Comparison of ENCODE assay signal across 8 cellular contexts in the genomic region with DNA sequence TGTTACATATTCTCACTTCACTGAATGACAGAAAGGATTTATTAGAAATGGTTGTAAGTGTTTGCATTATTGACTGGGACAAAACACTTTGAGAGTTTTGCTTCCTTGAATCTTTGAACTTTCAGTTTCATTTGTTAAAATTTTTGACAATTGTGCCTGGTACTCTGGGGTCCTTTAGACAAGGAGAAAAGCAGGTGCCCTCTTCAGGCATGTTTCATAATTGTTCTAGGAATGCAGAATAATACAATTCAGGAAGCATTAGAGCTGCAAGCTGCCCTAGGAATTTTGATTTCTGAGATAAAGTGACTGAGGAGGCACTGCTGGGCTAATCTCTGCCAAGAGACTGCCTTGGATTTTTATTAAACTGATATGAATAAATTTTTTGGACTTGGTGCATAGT. TPM values are rescaled to one million over a fixed set of nuclear protein-coding genes. Genes with fewer than 3 reads are reported as not detected.
DNase-seq lines count a peak whose midpoint lies in the region; ATAC-seq and TF ChIP-seq lines count a peak whose summit lies in the region.

No MANE protein-coding gene starts in this region.

- intact Hi-C loops in OCI-LY7 (cut with micrococcal nuclease; ENCODE audit: unreplicated experiment) (loop anchor here (1.0 kb wide), 2 partner anchors 88 to 110 kb away; no protein-coding TSS in a partner anchor), dorsolateral prefrontal cortex (cut with DNase I) (no loop called here), posterior vena cava (cut with DNase I) (no loop called here)

- H3K27ac Mint-ChIP-seq in natural killer cell treated with Interleukin-12 subunit alpha and Interleukin-12 subunit beta and Interleukin-15 and Interleukin-18, amount 100 ng/mL, for 72 hours, result peak overlapping the region; percentile 15 to 77

- CTCF ChIA-PET in OCI-LY7 (lab: Charles Lee; ENCODE audit: unreplicated experiment), result no interaction called here

- no peaks in the 10 kb centered on the region for H3K27me3 Mint-ChIP-seq in natural killer cell treated with Interleukin-12 subunit alpha and Interleukin-12 subunit beta and Interleukin-15 and Interleukin-18, amount 100 ng/mL, for 72 hours

- H3K4me1 Mint-ChIP-seq in natural killer cell treated with Interleukin-12 subunit alpha and Interleukin-12 subunit beta and Interleukin-15 and Interleukin-18, amount 100 ng/mL, for 72 hours (ENCODE audit: low read depth in 2 of 2), result peaks cover 37 to 57% of the 10 kb centered on the region in 2 donors

- no peaks in the 10 kb centered on the region for H3K9me2 ChIP-seq in OCI-LY7 (ENCODE audit: insufficient read depth, low read length)

- H3K4me3 Mint-ChIP-seq in natural killer cell treated with Interleukin-12 subunit alpha and Interleukin-12 subunit beta and Interleukin-15 and Interleukin-18, amount 100 ng/mL, for 72 hours, result no peak overlapping the region

- H3K9me3 Mint-ChIP-seq in natural killer cell treated with Interleukin-12 subunit alpha and Interleukin-12 subunit beta and Interleukin-15 and Interleukin-18, amount 100 ng/mL, for 72 hours, result no peaks in the 10 kb centered on the region

- no TSS peak for BruUV-seq in OCI-LY7 (replicated peaks; lab: Mats Ljungman, UMichigan)

- H3K4me3 ChIP-seq in OCI-LY7 (ENCODE audit: low read depth, low read length, poor library complexity, severe bottlenecking) (no peak overlapping the region), dorsolateral prefrontal cortex (peak overlapping the region in 1 of 59 donors; percentile 25)

- H3K36me3 Mint-ChIP-seq in natural killer cell treated with Interleukin-12 subunit alpha and Interleukin-12 subunit beta and Interleukin-15 and Interleukin-18, amount 100 ng/mL, for 72 hours, result peaks cover 24% of the 10 kb centered on the region

- peak; percentile 81 for TF ChIP-seq CTCF in OCI-LY7 (conservative IDR thresholded peaks at IDR 0.05; ENCODE audit: low read length)
- peak in 47 of 56 donors; percentile 11 to 64 (median 38) for TF ChIP-seq CTCF in dorsolateral prefrontal cortex (IDR thresholded peaks at IDR 0.05 in 54 of 56, conservative IDR thresholded peaks at IDR 0.05 in 2 of 56; ENCODE audit: low read depth in 1 of 56, partially characterized antibody in 56 of 56)

- ATAC-seq in natural killer cell treated with Interleukin-12 subunit alpha and Interleukin-12 subunit beta and Interleukin-15 and Interleukin-18, amount 100 ng/mL, for 72 hours, result no peak
- ATAC-seq in HG03097 (IDR thresholded peaks at IDR 0.05; ENCODE audit: low FRiP score, unreplicated experiment), result no peak

- peaks cover 40% of the 10 kb centered on the region for H3K4me1 ChIP-seq in OCI-LY7 (ENCODE audit: insufficient read depth, low read length, poor library complexity, severe bottlenecking)

- no peaks in the 10 kb centered on the region for H3K27me3 ChIP-seq in dorsolateral prefrontal cortex

- peaks cover 69% of the 10 kb centered on the region for H3K79me2 ChIP-seq in OCI-LY7 (ENCODE audit: insufficient read depth, low read depth, low read length)

- H3K4me2 ChIP-seq in OCI-LY7 (ENCODE audit: low read length), result peak overlapping the region; percentile 20; the same call in 1 of the 2 replicates

- POLR2A ChIA-PET in OCI-LY7 (lab: Charles Lee), result interaction anchor here (4.7 kb wide), 1 partner anchor 87 kb away, joined by 23 read pairs; no protein-coding TSS in a partner anchor

- DNase-seq in SIG-M5 treated with dmso at 0.1 percent for 504 hours (lab: John Stamatoyannopoulos, UW; ENCODE audit: unreplicated experiment), result peak; percentile 73
- no peak for DNase-seq in SIG-M5 (lab: John Stamatoyannopoulos, UW)
- peak; percentile 70 for DNase-seq in OCI-LY7 (ENCODE audit: low spot score)
- no peak for DNase-seq in dorsolateral prefrontal cortex
- no peak for DNase-seq in natural killer cell treated with Interleukin-12 subunit alpha and Interleukin-12 subunit beta and Interleukin-15 and Interleukin-18, amount 100 ng/mL, for 72 hours (ENCODE audit: low spot score)
- no peak for DNase-seq in posterior vena cava (ENCODE audit: low spot score)
- DNase-seq in effector CD4-positive, alpha-beta T cell, result no peak

- H3K9me3 ChIP-seq in OCI-LY7 (ENCODE audit: low read length), result no peaks in the 10 kb centered on the region

- H3K27ac ChIP-seq in OCI-LY7 (ENCODE audit: low read depth, low read length, poor library complexity, severe bottlenecking) (peak overlapping the region; percentile 27), dorsolateral prefrontal cortex (peak overlapping the region in 18 of 59 donors; percentile 3 to 69 (median 26))

- no peak overlapping the region for H2AFZ ChIP-seq in OCI-LY7 (ENCODE audit: low read length)

- H4K20me1 ChIP-seq in OCI-LY7 (ENCODE audit: insufficient read depth, low read length), result peaks cover 12% of the 10 kb centered on the region; the same call in 1 of the 2 replicates

- peaks cover 97% of the 10 kb centered on the region for H3K36me3 ChIP-seq in OCI-LY7 (ENCODE audit: insufficient read depth, low read length)

RNA-seq across cellular contexts. Expression of gene TOP1, which starts 49.7 kb away (rescaled TPM):
- total RNA-seq in OCI-LY7 (2014; rRNA removed; shearing (Covaris generic)), result 44.6 and 53.0 TPM in 2 replicates
- total RNA-seq in OCI-LY7 (2022), result 168 and 200 TPM in 2 replicates
- total RNA-seq in dorsolateral prefrontal cortex, result 10 to 100 TPM; 26.8 to 49.2 (median 37.1) TPM
- 10 to 100 TPM; 77.5 to 81.2 TPM for total RNA-seq in natural killer cell treated with Interleukin-12 subunit alpha and Interleukin-12 subunit beta and Interleukin-15 and Interleukin-18, amount 100 ng/mL, for 72 hours
- total RNA-seq in posterior vena cava, result 10 to 100 TPM; 25.2 to 27.3 TPM

RNA-seq across cellular contexts. Expression of gene PLCG1, which starts 59.0 kb away (rescaled TPM):
- total RNA-seq in OCI-LY7 (2014; rRNA removed; shearing (Covaris generic)), result 92.6 and 103 TPM in 2 replicates
- 121 TPM in 2 replicates for total RNA-seq in OCI-LY7 (2022)
- total RNA-seq in dorsolateral prefrontal cortex, result 100 to 1,000 TPM; 110 to 346 (median 179) TPM
- 100 to 1,000 TPM in 1 of 2 donors, 10 to 100 TPM in 1; 54.6 to 114 TPM for total RNA-seq in natural killer cell treated with Interleukin-12 subunit alpha and Interleukin-12 subunit beta and Interleukin-15 and Interleukin-18, amount 100 ng/mL, for 72 hours
- 10 to 100 TPM; 81.0 to 83.0 TPM for total RNA-seq in posterior vena cava

Comparison
In these comparisons a context has a peak if more than half of its experiments do, and no peak if none do; other contexts are left out.
1. DNase-seq: peak in SIG-M5 treated with dmso at 0.1 percent for 504 hours (single experiment) and OCI-LY7 (single experiment); none in SIG-M5 (single experiment), dorsolateral prefrontal cortex (0 of 10), natural killer cell treated with Interleukin-12 subunit alpha and Interleukin-12 subunit beta and Interleukin-15 and Interleukin-18, amount 100 ng/mL, for 72 hours (single experiment), posterior vena cava (single experiment) and effector CD4-positive, alpha-beta T cell (single experiment).